10 cellular contexts compared by ENCODE assay signal in genomic region chr21:45386728-45387371, GRCh38. TPM values are rescaled to one million over a fixed set of nuclear protein-coding genes. Genes with fewer than 3 reads are reported as not detected.
DNase-seq lines count a peak whose midpoint lies in the region; ATAC-seq and TF ChIP-seq lines count a peak whose summit lies in the region.
"Had no signal": no experiment of that assay in that cellular context is flagged by ENCODE, and none has a peak within 500 bp of the region (broad histone marks: within the 10 kb centered on the region; RNA-seq: fewer than 3 reads in every experiment).

No MANE protein-coding gene starts in this region.

- no peak for TF ChIP-seq POLR2A in suprapubic skin (IDR thresholded peaks at IDR 0.05)

- no peak for TF ChIP-seq EP300 in suprapubic skin (IDR thresholded peaks at IDR 0.05)

- no peaks in the 10 kb centered on the region for H3K9me3 ChIP-seq in suprapubic skin
- no peaks in the 10 kb centered on the region for H3K9me3 ChIP-seq in CD4-positive, alpha-beta T cell (ENCODE audit: control insufficient read depth, low read length)
- H3K9me3 ChIP-seq: Peyer's patch had no signal

- peaks cover 35% of the 10 kb centered on the region for H3K27me3 Mint-ChIP-seq in activated T-cell treated with anti-CD3 and anti-CD28 coated beads, Interleukin-2, amount 50 U/mL, for 24 hours
- H3K27me3 Mint-ChIP-seq in CD4-positive, alpha-beta T cell = peaks cover 28% of the 10 kb centered on the region

- peaks cover 13% of the 10 kb centered on the region for H3K27me3 ChIP-seq in suprapubic skin
- peaks cover 18% of the 10 kb centered on the region for H3K27me3 ChIP-seq in CD4-positive, alpha-beta T cell (ENCODE audit: control insufficient read depth, insufficient read depth, low read length)
- H3K27me3 ChIP-seq: Peyer's patch had no signal

- 32% methylated on average over 20 of the region's 20 CpGs for WGBS in suprapubic skin

- no peak overlapping the region for H3K4me3 Mint-ChIP-seq in activated T-cell treated with anti-CD3 and anti-CD28 coated beads, Interleukin-2, amount 50 U/mL, for 24 hours
- H3K4me3 Mint-ChIP-seq in CD4-positive, alpha-beta T cell = no peak overlapping the region

- H3K36me3 Mint-ChIP-seq in activated T-cell treated with anti-CD3 and anti-CD28 coated beads, Interleukin-2, amount 50 U/mL, for 24 hours (ENCODE audit: low read depth) = no peaks in the 10 kb centered on the region
- H3K36me3 Mint-ChIP-seq in CD4-positive, alpha-beta T cell (ENCODE audit: low read depth) = no peaks in the 10 kb centered on the region

- no peak overlapping the region for H3K27ac Mint-ChIP-seq in activated T-cell treated with anti-CD3 and anti-CD28 coated beads, Interleukin-2, amount 50 U/mL, for 24 hours
- H3K27ac Mint-ChIP-seq in CD4-positive, alpha-beta T cell = no peak overlapping the region

- POLR2A ChIA-PET in CD4-positive, alpha-beta T cell (lab: Charles Lee) = no interaction called here

- TF ChIP-seq CTCF in suprapubic skin (IDR thresholded peaks at IDR 0.05) = peak in 1 of 2 donors; percentile 27
- no peak for TF ChIP-seq CTCF in CD4-positive, alpha-beta T cell (IDR thresholded peaks at IDR 0.05)

- CTCF ChIA-PET in CD4-positive, alpha-beta T cell (lab: Charles Lee) = no interaction called here

- peaks cover 15% of the 10 kb centered on the region for H3K4me1 ChIP-seq in suprapubic skin

- H3K36me3 ChIP-seq in suprapubic skin = no peaks in the 10 kb centered on the region
- H3K36me3 ChIP-seq: Peyer's patch had no signal

- ATAC-seq in HG02981 (IDR thresholded peaks at IDR 0.05; ENCODE audit: unreplicated experiment) = no peak
- no peak for ATAC-seq in GM18873 (IDR thresholded peaks at IDR 0.05; ENCODE audit: low FRiP score, unreplicated experiment)
- no peak for ATAC-seq in CD4-positive, alpha-beta T cell (ENCODE audit: poor library complexity)

- no peaks in the 10 kb centered on the region for H3K9me3 Mint-ChIP-seq in activated T-cell treated with anti-CD3 and anti-CD28 coated beads, Interleukin-2, amount 50 U/mL, for 24 hours
- no peaks in the 10 kb centered on the region for H3K9me3 Mint-ChIP-seq in CD4-positive, alpha-beta T cell

- intact Hi-C loops in CD4-positive, alpha-beta T cell (cut with DNase I, micrococcal nuclease) = loop anchor here in 1 of 2 experiments (5.0 kb wide), 1 partner anchor 75 kb away; no protein-coding TSS in a partner anchor

- H3K27ac ChIP-seq in suprapubic skin = peak overlapping the region; percentile 31
- no peak overlapping the region for H3K27ac ChIP-seq in CD4-positive, alpha-beta T cell (ENCODE audit: low read depth, low read length)

- DNase-seq in HK-2 (ENCODE audit: unreplicated experiment) (peak; percentile 39), astrocyte of the hippocampus (ENCODE audit: low read depth, low spot score) (peak; percentile 59), iris pigment epithelial cell (ENCODE audit: low read depth) (peak; percentile 84), suprapubic skin (ENCODE audit: low spot score in 2 of 2) (peak in 1 of 2 donors; percentile 64)
- DNase-seq in activated T-cell treated with anti-CD3 and anti-CD28 coated beads, Interleukin-2, amount 50 U/mL, for 24 hours = no peak
- no peak for DNase-seq in CD4-positive, alpha-beta T cell
- DNase-seq: anterior cingulate cortex had no signal

- H3K4me1 Mint-ChIP-seq in activated T-cell treated with anti-CD3 and anti-CD28 coated beads, Interleukin-2, amount 50 U/mL, for 24 hours (ENCODE audit: low read depth) = no peaks in the 10 kb centered on the region
- H3K4me1 Mint-ChIP-seq in CD4-positive, alpha-beta T cell (ENCODE audit: low read depth) = no peaks in the 10 kb centered on the region

- H3K4me3 ChIP-seq in suprapubic skin = no peak overlapping the region
- H3K4me3 ChIP-seq: Peyer's patch had no signal

RNA-seq across cellular contexts. Expression of gene COL18A1, which starts 18.1 kb away (rescaled TPM):
- total RNA-seq in suprapubic skin = 100 to 1,000 TPM in 2 of 4 donors, 10 to 100 TPM in 2; 71.9 to 157 (median 101) TPM
- 10 to 100 TPM; 15.2 to 16.0 TPM for total RNA-seq in CD4-positive, alpha-beta T cell

Comparison
In these comparisons a context has a peak if more than half of its experiments do, and no peak if none do; other contexts are left out.
1. DNase-seq: peak in HK-2 (single experiment), astrocyte of the hippocampus (single experiment) and iris pigment epithelial cell (single experiment); none in activated T-cell treated with anti-CD3 and anti-CD28 coated beads, Interleukin-2, amount 50 U/mL, for 24 hours (single experiment) and CD4-positive, alpha-beta T cell (0 of 10).
2. RNA of gene COL18A1, which starts 18.1 kb away (total RNA-seq): 71.9 to 157 TPM in suprapubic skin; 15.2 to 16.0 TPM in CD4-positive, alpha-beta T cell; every median in the first group is over 4 times any median in the second.